In the genomic region with DNA sequence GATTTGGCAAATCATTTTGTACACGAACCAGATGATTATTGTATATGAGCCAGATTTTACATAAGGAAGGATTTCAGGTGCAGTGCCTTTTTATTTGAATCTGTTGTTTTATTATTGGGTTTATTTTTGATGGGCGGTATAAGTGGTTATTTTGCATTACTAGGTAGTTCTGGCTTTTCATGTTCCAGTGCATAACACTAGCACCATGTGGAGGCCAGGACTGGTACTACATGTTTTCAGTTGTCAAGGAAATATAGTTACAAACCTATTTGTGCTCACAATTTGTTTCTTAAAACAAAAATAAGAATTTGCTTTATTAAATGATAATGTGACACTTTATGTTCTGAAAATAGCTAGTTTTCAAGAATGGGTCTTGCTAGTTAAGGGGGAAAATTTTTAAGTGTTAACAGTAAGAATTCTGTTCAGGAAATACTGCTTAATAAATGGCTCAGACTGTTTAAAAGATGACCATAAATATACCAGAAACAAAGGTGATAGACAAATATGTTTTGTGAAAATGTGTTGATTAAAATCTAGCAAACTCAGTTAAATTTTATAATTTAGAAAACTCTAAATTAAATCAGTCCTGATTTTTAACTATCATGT, we compare ENCODE assay signal across 8 cellular contexts. TPM values are rescaled to one million over a fixed set of nuclear protein-coding genes. Genes with fewer than 3 reads are reported as not detected.
DNase-seq lines count a peak whose midpoint lies in the region; ATAC-seq, FAIRE-seq and TF ChIP-seq lines count a peak whose summit lies in the region.

No MANE protein-coding gene starts in this region.

- no peaks in the 10 kb centered on the region for H3K4me1 Mint-ChIP-seq in MCF 10A (ENCODE audit: insufficient read depth, unreplicated experiment)
- no peaks in the 10 kb centered on the region for H3K4me1 Mint-ChIP-seq in stimulated activated memory B cell treated with anti-CD40 and anti-IgM and Interleukin-4, amounts not matched to agents 10 μg/mL and 1 μg/mL and 100 μg/mL, for 72 hours

- POLR2A ChIA-PET in MCF 10A (lab: Yijun Ruan, JAX): no interaction called here

- H3K36me3 Mint-ChIP-seq in MCF 10A (ENCODE audit: insufficient read depth, unreplicated experiment): no peaks in the 10 kb centered on the region
- H3K36me3 Mint-ChIP-seq in stimulated activated memory B cell treated with anti-CD40 and anti-IgM and Interleukin-4, amounts not matched to agents 10 μg/mL and 1 μg/mL and 100 μg/mL, for 72 hours: no peaks in the 10 kb centered on the region

- peak; percentile 84 for ATAC-seq in HG02938 (IDR thresholded peaks at IDR 0.05; ENCODE audit: unreplicated experiment)
- no peak for ATAC-seq in stimulated activated memory B cell treated with anti-CD40 and anti-IgM and Interleukin-4, amounts not matched to agents 10 μg/mL and 1 μg/mL and 100 μg/mL, for 72 hours

- BruUV-seq in MCF 10A (replicated peaks; lab: Mats Ljungman, UMichigan): no TSS peak

- intact Hi-C loops in MCF 10A (cut with micrococcal nuclease): loop anchor here (1.0 kb wide), 3 partner anchors 188 to 846 kb away; no protein-coding TSS in a partner anchor

- peaks cover 64% of the 10 kb centered on the region for H3K27me3 Mint-ChIP-seq in MCF 10A (ENCODE audit: insufficient read depth, unreplicated experiment)
- H3K27me3 Mint-ChIP-seq in stimulated activated memory B cell treated with anti-CD40 and anti-IgM and Interleukin-4, amounts not matched to agents 10 μg/mL and 1 μg/mL and 100 μg/mL, for 72 hours: no peaks in the 10 kb centered on the region

- no peaks in the 10 kb centered on the region for H3K9me3 Mint-ChIP-seq in MCF 10A (ENCODE audit: unreplicated experiment)
- H3K9me3 Mint-ChIP-seq in stimulated activated memory B cell treated with anti-CD40 and anti-IgM and Interleukin-4, amounts not matched to agents 10 μg/mL and 1 μg/mL and 100 μg/mL, for 72 hours: peaks cover under 1% of the 10 kb centered on the region

- DNase-seq in NCI-H2081 treated with DMSO at 0.1 percent for 48 hours (lab: John Stamatoyannopoulos, UW) (peak; percentile 6), MCF 10A (ENCODE audit: unreplicated experiment) (peak; percentile 47), lung microvascular endothelial cell (ENCODE audit: low read depth in 2 of 2) (peak; percentile 66 to 77)
- no peak for DNase-seq in stimulated activated CD4-positive, alpha-beta T cell treated with anti-CD3 and anti-CD28 coated beads, Interleukin-2, amount 100 ng/mL, for 24 hours

- no peak overlapping the region for H3K4me3 Mint-ChIP-seq in MCF 10A (ENCODE audit: unreplicated experiment)
- no peak overlapping the region for H3K4me3 Mint-ChIP-seq in stimulated activated memory B cell treated with anti-CD40 and anti-IgM and Interleukin-4, amounts not matched to agents 10 μg/mL and 1 μg/mL and 100 μg/mL, for 72 hours

- CTCF ChIA-PET in MCF 10A (lab: Yijun Ruan, JAX): interaction anchor here (0.6 to 2.0 kb wide), 11 partner anchors 15 to 255 kb away, joined by 3 to 14 read pairs (median 3); no protein-coding TSS in a partner anchor

- no peak overlapping the region for H3K27ac Mint-ChIP-seq in MCF 10A (ENCODE audit: low read depth, unreplicated experiment)
- H3K27ac Mint-ChIP-seq in stimulated activated memory B cell treated with anti-CD40 and anti-IgM and Interleukin-4, amounts not matched to agents 10 μg/mL and 1 μg/mL and 100 μg/mL, for 72 hours: no peak overlapping the region

- TF ChIP-seq CTCF in GM12874 (IDR thresholded peaks at IDR 0.05; ENCODE audit: insufficient read depth, low read depth, low read length) (peak; percentile 79), MCF 10A (IDR thresholded peaks at IDR 0.05; ENCODE audit: unreplicated experiment) (peak; percentile 84)

- FAIRE-seq in A204.1 (lab: Jason Lieb, UNC): peak; percentile 94

RNA-seq across cellular contexts. Expression of a gene that starts 7.1 kb away (rescaled TPM):
- 0.29 and 0.51 TPM in 2 replicates for total RNA-seq in MCF 10A (2022)
- under 0.01 and 0.20 TPM in 2 replicates for total RNA-seq in lung microvascular endothelial cell

Comparison
In these comparisons a context has a peak if more than half of its experiments do, and no peak if none do; other contexts are left out.
1. DNase-seq: peak in NCI-H2081 treated with DMSO at 0.1 percent for 48 hours (single experiment), MCF 10A (single experiment) and lung microvascular endothelial cell (2 of 2); none in stimulated activated CD4-positive, alpha-beta T cell treated with anti-CD3 and anti-CD28 coated beads, Interleukin-2, amount 100 ng/mL, for 24 hours (0 of 2).